1 cellular context compared by ENCODE assay signal in the genomic region with DNA sequence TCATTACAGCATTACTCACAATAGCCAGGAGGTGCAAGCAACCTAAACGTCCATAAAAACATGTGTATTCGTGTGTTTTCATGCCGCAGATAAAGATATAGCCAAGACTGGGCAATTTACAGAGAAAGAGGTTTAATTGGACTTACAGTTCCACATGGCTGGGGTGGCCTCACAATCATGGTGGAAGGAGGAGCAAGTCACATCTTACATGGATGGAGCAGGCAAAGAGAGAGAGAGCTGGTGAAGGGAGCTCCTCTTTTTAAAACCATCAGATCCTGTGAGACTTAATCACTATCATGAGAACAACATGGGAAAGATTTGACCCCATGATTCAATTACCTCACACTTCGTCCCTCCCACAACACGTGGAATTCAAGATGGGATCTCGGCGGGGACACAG.
TF ChIP-seq lines count a peak whose summit lies in the region.

No MANE protein-coding gene starts in this region.

TF ChIP-seq in GM12878, 131 proteins besides CTCF, POLR2A, EP300 and RAD21 (continued from another document):
- no peak for TF ChIP-seq KDM1A (IDR thresholded peaks at IDR 0.05; ENCODE audit: borderline replicate concordance)
TF ChIP-seq in GM12878: peak in this region for 0.
